In genomic region chr1:2644591-2645101, GRCh38 we compare ENCODE assay signal across 16 cellular contexts. TPM values are rescaled to one million over a fixed set of nuclear protein-coding genes. Genes with fewer than 3 reads are reported as not detected.
"Had no signal": no experiment of that assay in that cellular context is flagged by ENCODE, and none has a peak within 500 bp of the region (broad histone marks: within the 10 kb centered on the region; RNA-seq: fewer than 3 reads in every experiment).

No MANE protein-coding gene starts in this region.

- H3K36me3 ChIP-seq: heart right ventricle, left lung, pancreas, tibial nerve had no signal

- H3K27me3 Mint-ChIP-seq: activated CD4-positive, alpha-beta T cell treated with anti-CD3 and anti-CD28 coated beads for 36 hours had no signal

- H3K27me3 ChIP-seq: heart right ventricle, left lung, pancreas, tibial nerve had no signal

- FAIRE-seq: astrocyte, colon, frontal cortex, islet of Langerhans, pancreas had no signal

- H3K9me3 ChIP-seq: pancreas had no signal

- H3K4me1 Mint-ChIP-seq: activated CD4-positive, alpha-beta T cell treated with anti-CD3 and anti-CD28 coated beads for 36 hours had no signal

- H3K4me3 Mint-ChIP-seq: activated CD8-positive, alpha-beta T cell treated with anti-CD3 and anti-CD28 coated beads, Interleukin-2, amount 10 ng/mL, durations not matched to agents 7 days and 5 days had no signal

- H3K27ac Mint-ChIP-seq: activated CD4-positive, alpha-beta T cell treated with anti-CD3 and anti-CD28 coated beads for 36 hours; activated CD8-positive, alpha-beta T cell treated with anti-CD3 and anti-CD28 coated beads, Interleukin-2, amount 10 ng/mL, durations not matched to agents 7 days and 5 days; natural killer cell treated with Interleukin-12 subunit alpha and Interleukin-12 subunit beta and Interleukin-15 and Interleukin-18, amount 100 ng/mL, for 72 hours had no signal

- H3K27ac ChIP-seq: heart right ventricle, left lung, pancreas, skin epidermis, tibial nerve had no signal

- H3K4me3 ChIP-seq: heart right ventricle, left lung, pancreas, skin epidermis, tibial nerve had no signal

- ATAC-seq: activated CD4-positive, alpha-beta T cell treated with anti-CD3 and anti-CD28 coated beads for 36 hours; activated CD8-positive, alpha-beta T cell treated with anti-CD3 and anti-CD28 coated beads, Interleukin-2, amount 10 ng/mL, durations not matched to agents 7 days and 5 days; heart right ventricle; left lung; natural killer cell treated with Interleukin-12 subunit alpha and Interleukin-12 subunit beta and Interleukin-15 and Interleukin-18, amount 100 ng/mL, for 72 hours; pancreas had no signal

- DNase-seq: activated CD4-positive, alpha-beta T cell treated with anti-CD3 and anti-CD28 coated beads for 36 hours; activated CD8-positive, alpha-beta T cell treated with anti-CD3 and anti-CD28 coated beads, Interleukin-2, amount 10 ng/mL, durations not matched to agents 7 days and 5 days; activated gamma-delta T cell; heart right ventricle; mesenchymal stem cell; T-helper 9 cell had no signal

RNA-seq across cellular contexts. Expression of gene MMEL1, which starts 11.8 kb away (rescaled TPM):
- total RNA-seq: astrocyte, SK-MEL-5 had no signal
